In genomic region chr5:141874262-141874964, GRCh38 we compare ENCODE assay signal across 1 cellular context.
TF ChIP-seq lines count a peak whose summit lies in the region.

No MANE protein-coding gene starts in this region.

TF ChIP-seq in HepG2, 621 proteins besides CTCF, POLR2A, EP300 and RAD21 (continued from another document):
- TF ChIP-seq, protein P1, sequence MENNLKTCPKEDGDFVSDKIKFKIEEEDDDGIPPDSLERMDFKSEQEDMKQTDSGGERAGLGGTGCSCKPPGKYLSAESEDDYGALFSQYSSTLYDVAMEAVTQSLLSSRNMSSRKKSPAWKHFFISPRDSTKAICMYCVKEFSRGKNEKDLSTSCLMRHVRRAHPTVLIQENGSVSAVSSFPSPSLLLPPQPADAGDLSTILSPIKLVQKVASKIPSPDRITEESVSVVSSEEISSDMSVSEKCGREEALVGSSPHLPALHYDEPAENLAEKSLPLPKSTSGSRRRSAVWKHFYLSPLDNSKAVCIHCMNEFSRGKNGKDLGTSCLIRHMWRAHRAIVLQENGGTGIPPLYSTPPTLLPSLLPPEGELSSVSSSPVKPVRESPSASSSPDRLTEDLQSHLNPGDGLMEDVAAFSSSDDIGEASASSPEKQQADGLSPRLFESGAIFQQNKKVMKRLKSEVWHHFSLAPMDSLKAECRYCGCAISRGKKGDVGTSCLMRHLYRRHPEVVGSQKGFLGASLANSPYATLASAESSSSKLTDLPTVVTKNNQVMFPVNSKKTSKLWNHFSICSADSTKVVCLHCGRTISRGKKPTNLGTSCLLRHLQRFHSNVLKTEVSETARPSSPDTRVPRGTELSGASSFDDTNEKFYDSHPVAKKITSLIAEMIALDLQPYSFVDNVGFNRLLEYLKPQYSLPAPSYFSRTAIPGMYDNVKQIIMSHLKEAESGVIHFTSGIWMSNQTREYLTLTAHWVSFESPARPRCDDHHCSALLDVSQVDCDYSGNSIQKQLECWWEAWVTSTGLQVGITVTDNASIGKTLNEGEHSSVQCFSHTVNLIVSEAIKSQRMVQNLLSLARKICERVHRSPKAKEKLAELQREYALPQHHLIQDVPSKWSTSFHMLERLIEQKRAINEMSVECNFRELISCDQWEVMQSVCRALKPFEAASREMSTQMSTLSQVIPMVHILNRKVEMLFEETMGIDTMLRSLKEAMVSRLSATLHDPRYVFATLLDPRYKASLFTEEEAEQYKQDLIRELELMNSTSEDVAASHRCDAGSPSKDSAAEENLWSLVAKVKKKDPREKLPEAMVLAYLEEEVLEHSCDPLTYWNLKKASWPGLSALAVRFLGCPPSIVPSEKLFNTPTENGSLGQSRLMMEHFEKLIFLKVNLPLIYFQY (CRISPR knock-in tag; IDR thresholded peaks at IDR 0.05; ENCODE audit: borderline replicate concordance): no peak
- TF ChIP-seq ZNF30 (CRISPR knock-in tag; IDR thresholded peaks at IDR 0.05) (no peak), NRL (CRISPR knock-in tag; IDR thresholded peaks at IDR 0.05; ENCODE audit: borderline replicate concordance) (peak; percentile 69; the same call in 1 of the 2 replicates), KDM5B (CRISPR knock-in tag; IDR thresholded peaks at IDR 0.05; ENCODE audit: borderline replicate concordance) (peak; percentile 49; the same call in 1 of the 2 replicates), ZNF580 (CRISPR knock-in tag; IDR thresholded peaks at IDR 0.05; ENCODE audit: borderline replicate concordance, low read depth) (no peak), ZNF556 (CRISPR knock-in tag; IDR thresholded peaks at IDR 0.05; ENCODE audit: borderline replicate concordance) (no peak), ZNF335 (CRISPR knock-in tag; IDR thresholded peaks at IDR 0.05) (no peak), PITX1 (CRISPR knock-in tag; IDR thresholded peaks at IDR 0.05) (0 out of 2 replicates have a peak, but pooled peaks have one; percentile 29), PRPF4 (IDR thresholded peaks at IDR 0.05; ENCODE audit: low read depth, low read length, poor library complexity, severe bottlenecking) (no peak), ISL2 (CRISPR knock-in tag; IDR thresholded peaks at IDR 0.05) (no peak), ZBTB37 (CRISPR knock-in tag; IDR thresholded peaks at IDR 0.05) (no peak), PAWR (CRISPR knock-in tag; IDR thresholded peaks at IDR 0.05; ENCODE audit: borderline replicate concordance) (no peak), PPARG (CRISPR knock-in tag; conservative IDR thresholded peaks at IDR 0.05) (peak; percentile 75), MTA1 (CRISPR knock-in tag; IDR thresholded peaks at IDR 0.05; ENCODE audit: borderline replicate concordance) (peak; percentile 84; the same call in 1 of the 2 replicates), ZFP37 (CRISPR knock-in tag; IDR thresholded peaks at IDR 0.05; ENCODE audit: borderline replicate concordance) (no peak), BHLHE40 (IDR thresholded peaks at IDR 0.05; ENCODE audit: low read length) (no peak), ETV6 (CRISPR knock-in tag; conservative IDR thresholded peaks at IDR 0.05) (no peak), DMAP1 (CRISPR knock-in tag; IDR thresholded peaks at IDR 0.05) (no peak), SKI (IDR thresholded peaks at IDR 0.05; ENCODE audit: partially characterized antibody) (no peak), SSRP1 (CRISPR knock-in tag; IDR thresholded peaks at IDR 0.05) (no peak), SALL2 (CRISPR knock-in tag; IDR thresholded peaks at IDR 0.05) (no peak), HNF4A (CRISPR knock-in tag; IDR thresholded peaks at IDR 0.05) (peak; percentile 49), NAIF1 (CRISPR knock-in tag; IDR thresholded peaks at IDR 0.05; ENCODE audit: borderline replicate concordance) (no peak), SNAI1 (CRISPR knock-in tag; IDR thresholded peaks at IDR 0.05; ENCODE audit: borderline replicate concordance) (no peak), FLYWCH1 (CRISPR knock-in tag; IDR thresholded peaks at IDR 0.05) (no peak), ZNF3 (CRISPR knock-in tag; IDR thresholded peaks at IDR 0.05) (no peak)
- TF ChIP-seq, protein P2, sequence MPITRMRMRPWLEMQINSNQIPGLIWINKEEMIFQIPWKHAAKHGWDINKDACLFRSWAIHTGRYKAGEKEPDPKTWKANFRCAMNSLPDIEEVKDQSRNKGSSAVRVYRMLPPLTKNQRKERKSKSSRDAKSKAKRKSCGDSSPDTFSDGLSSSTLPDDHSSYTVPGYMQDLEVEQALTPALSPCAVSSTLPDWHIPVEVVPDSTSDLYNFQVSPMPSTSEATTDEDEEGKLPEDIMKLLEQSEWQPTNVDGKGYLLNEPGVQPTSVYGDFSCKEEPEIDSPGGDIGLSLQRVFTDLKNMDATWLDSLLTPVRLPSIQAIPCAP (CRISPR knock-in tag; IDR thresholded peaks at IDR 0.05; ENCODE audit: low read depth): no peak
- TF ChIP-seq, protein P3, sequence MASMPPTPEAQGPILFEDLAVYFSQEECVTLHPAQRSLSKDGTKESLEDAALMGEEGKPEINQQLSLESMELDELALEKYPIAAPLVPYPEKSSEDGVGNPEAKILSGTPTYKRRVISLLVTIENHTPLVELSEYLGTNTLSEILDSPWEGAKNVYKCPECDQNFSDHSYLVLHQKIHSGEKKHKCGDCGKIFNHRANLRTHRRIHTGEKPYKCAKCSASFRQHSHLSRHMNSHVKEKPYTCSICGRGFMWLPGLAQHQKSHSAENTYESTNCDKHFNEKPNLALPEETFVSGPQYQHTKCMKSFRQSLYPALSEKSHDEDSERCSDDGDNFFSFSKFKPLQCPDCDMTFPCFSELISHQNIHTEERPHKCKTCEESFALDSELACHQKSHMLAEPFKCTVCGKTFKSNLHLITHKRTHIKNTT (CRISPR knock-in tag; IDR thresholded peaks at IDR 0.05): no peak
